1 cellular context compared by ENCODE assay signal in genomic region chr9:86102626-86103025, GRCh38.
TF ChIP-seq lines count a peak whose summit lies in the region.

No MANE protein-coding gene starts in this region.

TF ChIP-seq in HepG2, 621 proteins besides CTCF, POLR2A, EP300 and RAD21:
- TF ChIP-seq ZFP36 (IDR thresholded peaks at IDR 0.05; ENCODE audit: borderline replicate concordance, low read depth, low read length, partially characterized antibody), result no peak
- no peak for TF ChIP-seq NFYC (CRISPR knock-in tag; IDR thresholded peaks at IDR 0.05)
- TF ChIP-seq IKZF5 (CRISPR knock-in tag; IDR thresholded peaks at IDR 0.05), result no peak
- no peak for TF ChIP-seq CEBPZ (IDR thresholded peaks at IDR 0.05; ENCODE audit: low read length)
- no peak for TF ChIP-seq RXRA (CRISPR knock-in tag; IDR thresholded peaks at IDR 0.05)
- no peak for TF ChIP-seq ZNF841 (CRISPR knock-in tag; IDR thresholded peaks at IDR 0.05; ENCODE audit: borderline replicate concordance)
- no peak for TF ChIP-seq ZNF530 (CRISPR knock-in tag; IDR thresholded peaks at IDR 0.05; ENCODE audit: low read depth)
- TF ChIP-seq NCOA2 (CRISPR knock-in tag; IDR thresholded peaks at IDR 0.05), result no peak
- TF ChIP-seq ZFP36L1 (CRISPR knock-in tag; IDR thresholded peaks at IDR 0.05), result no peak
- TF ChIP-seq ZNF335 (CRISPR knock-in tag; IDR thresholded peaks at IDR 0.05), result no peak
- TF ChIP-seq TFAP4 (IDR thresholded peaks at IDR 0.05; ENCODE audit: borderline replicate concordance, low read depth), result no peak
- no peak for TF ChIP-seq MLXIP (CRISPR knock-in tag; IDR thresholded peaks at IDR 0.05; ENCODE audit: borderline replicate concordance)
- TF ChIP-seq ZNF598 (CRISPR knock-in tag; IDR thresholded peaks at IDR 0.05; ENCODE audit: borderline replicate concordance), result no peak
- no peak for TF ChIP-seq MATR3 (CRISPR knock-in tag; IDR thresholded peaks at IDR 0.05)
- no peak for TF ChIP-seq ZNF879 (CRISPR knock-in tag; IDR thresholded peaks at IDR 0.05)
- TF ChIP-seq MEIS1 (CRISPR knock-in tag; IDR thresholded peaks at IDR 0.05; ENCODE audit: borderline replicate concordance), result no peak
- TF ChIP-seq NAIF1 (CRISPR knock-in tag; IDR thresholded peaks at IDR 0.05; ENCODE audit: borderline replicate concordance), result no peak
- no peak for TF ChIP-seq MYNN (CRISPR knock-in tag; IDR thresholded peaks at IDR 0.05; ENCODE audit: low read depth)
- no peak for TF ChIP-seq MED1 (CRISPR knock-in tag; IDR thresholded peaks at IDR 0.05)
- TF ChIP-seq THAP7 (CRISPR knock-in tag; IDR thresholded peaks at IDR 0.05), result no peak
